Comparison of ENCODE assay signal across 20 cellular contexts in the genomic region with DNA sequence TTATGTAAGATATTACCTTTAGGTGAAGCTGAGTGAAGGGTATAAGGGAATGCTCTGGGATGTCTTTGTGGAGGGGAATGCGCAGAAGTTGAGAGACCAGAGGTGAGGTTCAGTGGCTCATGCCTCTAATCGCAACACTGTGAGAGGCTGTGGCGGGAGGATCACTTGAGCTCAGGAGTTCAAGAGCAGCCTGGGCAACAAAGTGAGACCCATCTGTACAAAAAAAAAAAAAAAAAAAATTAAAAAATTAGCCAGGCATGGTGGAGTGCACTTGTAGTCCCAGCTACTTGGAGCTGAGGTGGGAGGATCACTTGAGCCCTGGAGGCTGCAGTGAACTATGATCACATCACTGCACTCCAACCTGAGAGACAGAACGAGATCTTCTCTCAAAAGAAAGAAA. TPM values are rescaled to one million over a fixed set of nuclear protein-coding genes. Genes with fewer than 3 reads are reported as not detected.
A peak's percentile ranks its signal among the peaks of the same experiment; 100 is the strongest.
DNase-seq lines count a peak whose midpoint lies in the region; TF ChIP-seq lines count a peak whose summit lies in the region.
"Had no signal": no experiment of that assay in that cellular context is flagged by ENCODE, and none has a peak within 500 bp of the region (broad histone marks: within the 10 kb centered on the region; RNA-seq: fewer than 3 reads in every experiment).

No MANE protein-coding gene starts in this region.

- H3K9me3 ChIP-seq in left ventricle myocardium inferior (replicated peaks) = no peaks in the 10 kb centered on the region
- H3K9me3 ChIP-seq in neutrophil = no peaks in the 10 kb centered on the region
- H3K9me3 ChIP-seq: A549 had no signal

- H3K27me3 Mint-ChIP-seq in dendritic cell treated with granulocyte-macrophage colony-stimulating factor and Interleukin-4, amounts not matched to agents 40 ng/mL and 50 ng/mL, for 4 days = no peaks in the 10 kb centered on the region

- H3K36me3 ChIP-seq in left ventricle myocardium inferior (no peaks in the 10 kb centered on the region), neutrophil (no peaks in the 10 kb centered on the region)
- H3K36me3 ChIP-seq: BLaER1 treated with 17β-estradiol and CSF1 and Interleukin-3, amounts not matched to agents 10 nM and 100 nM; SJSA1 had no signal

- intact Hi-C loops in left ventricle myocardium inferior (cut with micrococcal nuclease) = no loop called here
- intact Hi-C loops in cardiac septum (cut with DNase I) = no loop called here
- intact Hi-C loops in dendritic cell treated with granulocyte-macrophage colony-stimulating factor and Interleukin-4, amounts not matched to agents 40 ng/mL and 50 ng/mL, for 4 days (cut with micrococcal nuclease) = no loop called here

- no peaks in the 10 kb centered on the region for H3K27me3 ChIP-seq in left ventricle myocardium inferior (ENCODE audit: low read depth)
- H3K27me3 ChIP-seq in neutrophil = no peaks in the 10 kb centered on the region
- H3K27me3 ChIP-seq: BLaER1 treated with 17β-estradiol and CSF1 and Interleukin-3, amounts not matched to agents 10 nM and 100 nM; SJSA1 had no signal

- no peak overlapping the region for H3K4me3 ChIP-seq in left ventricle myocardium inferior
- no peak overlapping the region for H3K4me3 ChIP-seq in neutrophil (ENCODE audit: low read depth in 1 of 2, low read length in 1 of 2)
- H3K4me3 ChIP-seq: A549; BLaER1 treated with 17β-estradiol and CSF1 and Interleukin-3, amounts not matched to agents 10 nM and 100 nM; SJSA1 had no signal

- H3K27ac ChIP-seq in left ventricle myocardium inferior (replicated peaks) (peak overlapping the region; percentile 94), neutrophil (peak overlapping the region; percentile 98)
- H3K27ac ChIP-seq: BLaER1 treated with 17β-estradiol and CSF1 and Interleukin-3, amounts not matched to agents 10 nM and 100 nM; KMS-11; SJSA1 had no signal

- no peaks in the 10 kb centered on the region for H3K9me3 Mint-ChIP-seq in dendritic cell treated with granulocyte-macrophage colony-stimulating factor and Interleukin-4, amounts not matched to agents 40 ng/mL and 50 ng/mL, for 4 days

- H3K4me1 ChIP-seq in left ventricle myocardium inferior (peaks cover 49% of the 10 kb centered on the region), neutrophil (ENCODE audit: control insufficient read depth in 1 of 2, insufficient read depth in 1 of 2, low read depth in 1 of 2, low read length in 1 of 2) (peaks cover 75 to 78% of the 10 kb centered on the region in 2 experiments)

- DNase-seq in left ventricle myocardium inferior = no peak
- no peak for DNase-seq in cardiac septum (ENCODE audit: low spot score)
- no peak for DNase-seq in NCI-H446 treated with DMSO at 0.1 percent for 48 hours (lab: John Stamatoyannopoulos, UW)
- DNase-seq in activated naive CD4-positive, alpha-beta T cell treated with anti-CD3 and anti-CD28 coated beads, Interleukin-2, amount 50 U/mL, for 16 hours = no peak
- DNase-seq in NCI-H510A treated with DMSO at 0.1 percent for 48 hours (lab: John Stamatoyannopoulos, UW) = no peak
- DNase-seq: EL, HFFc6, MM.1S, NCI-H1092 treated with DMSO at 0.1 percent for 48 hours, NCI-H1694, NCI-H2107, NCI-H345, NCI-H69, OCI-M1 had no signal

- H3K4me1 Mint-ChIP-seq in dendritic cell treated with granulocyte-macrophage colony-stimulating factor and Interleukin-4, amounts not matched to agents 40 ng/mL and 50 ng/mL, for 4 days (ENCODE audit: low read depth) = peaks cover 79% of the 10 kb centered on the region

- peak overlapping the region; percentile 95 for H3K27ac Mint-ChIP-seq in dendritic cell treated with granulocyte-macrophage colony-stimulating factor and Interleukin-4, amounts not matched to agents 40 ng/mL and 50 ng/mL, for 4 days
- H3K27ac Mint-ChIP-seq: HFFc6 had no signal

- H3K4me3 Mint-ChIP-seq in dendritic cell treated with granulocyte-macrophage colony-stimulating factor and Interleukin-4, amounts not matched to agents 40 ng/mL and 50 ng/mL, for 4 days = no peak overlapping the region
- H3K4me3 Mint-ChIP-seq: HFFc6 had no signal

- no peaks in the 10 kb centered on the region for H3K36me3 Mint-ChIP-seq in dendritic cell treated with granulocyte-macrophage colony-stimulating factor and Interleukin-4, amounts not matched to agents 40 ng/mL and 50 ng/mL, for 4 days (ENCODE audit: low read depth)

- TF ChIP-seq CTCF in left ventricle myocardium inferior (IDR thresholded peaks at IDR 0.05; ENCODE audit: borderline replicate concordance) (no peak), neutrophil (IDR thresholded peaks at IDR 0.05) (no peak)

RNA-seq across cellular contexts. Expression of gene SP3, which starts 57.3 kb away (rescaled TPM):
- total RNA-seq in left ventricle myocardium inferior (32.1 TPM), cardiac septum (45.4 TPM)
